Comparison of ENCODE assay signal across 25 cellular contexts in genomic region chr6:137998461-137999019, GRCh38.
A peak's percentile ranks its signal among the peaks of the same experiment; 100 is the strongest.
DNase-seq lines count a peak whose midpoint lies in the region; ATAC-seq, FAIRE-seq and TF ChIP-seq lines count a peak whose summit lies in the region.
"Had no signal": no experiment of that assay in that cellular context is flagged by ENCODE, and none has a peak within 500 bp of the region (broad histone marks: within the 10 kb centered on the region; RNA-seq: fewer than 3 reads in every experiment).

No MANE protein-coding gene starts in this region.

- H3K4me3 ChIP-seq in HepG2 (replicated peaks in 1 of 3; ENCODE audit: insufficient read depth in 1 of 3, low read depth in 2 of 3, low read length in 3 of 3) (no peak overlapping the region), right lobe of liver (no peak overlapping the region), SK-N-MC (peak overlapping the region; percentile 65)
- H3K4me3 ChIP-seq: BLaER1 had no signal

- POLR2A ChIA-PET in HepG2 (lab: Yijun Ruan, JAX): no interaction called here

- H3K9me3 ChIP-seq in HepG2 (ENCODE audit: low read length) (no peaks in the 10 kb centered on the region), right lobe of liver (no peaks in the 10 kb centered on the region), SK-N-MC (ENCODE audit: low read depth, low read length) (no peaks in the 10 kb centered on the region)

- TF ChIP-seq CTCF in HepG2 (CRISPR knock-in tag; IDR thresholded peaks at IDR 0.05) (no peak), right lobe of liver (IDR thresholded peaks at IDR 0.05) (no peak), endothelial cell (IDR thresholded peaks at IDR 0.05; ENCODE audit: unreplicated experiment) (no peak), progenitor cell of endocrine pancreas (IDR thresholded peaks at IDR 0.05; ENCODE audit: unreplicated experiment) (no peak), GM13977 (IDR thresholded peaks at IDR 0.05; ENCODE audit: extremely low read depth, insufficient read depth, missing control alignments) (no peak)

- H3K9ac ChIP-seq in HepG2 (ENCODE audit: insufficient read depth, low read depth, low read length): no peak overlapping the region
- H3K9ac ChIP-seq in SK-N-MC (ENCODE audit: insufficient read length): peak overlapping the region; percentile 43
- H3K9ac ChIP-seq: BLaER1 had no signal

- H3K79me2 ChIP-seq in HepG2 (ENCODE audit: insufficient read depth, low read length): no peaks in the 10 kb centered on the region

- in situ Hi-C loops in HepG2 (cut with HindIII; ENCODE audit: extremely low pct_ligation_motif_present, low pct_unique_long_range_greater_than_20kb) (no loop called here), GM13977 (cut with MboI; ENCODE audit: low pct_unique_long_range_greater_than_20kb, low sequenced_read_pairs, unreplicated experiment) (no loop called here)

- H3K4me2 ChIP-seq in HepG2 (ENCODE audit: low read depth, low read length): no peak overlapping the region
- H3K4me2 ChIP-seq: BLaER1 had no signal

- H2AFZ ChIP-seq in HepG2 (ENCODE audit: low read length): no peak overlapping the region

- no peak for FAIRE-seq in HepG2 (lab: Jason Lieb, UNC)
- FAIRE-seq: A204.1, G401.6, GM12892, GM19239 had no signal

- TF ChIP-seq EP300 in HepG2 (IDR thresholded peaks at IDR 0.05; ENCODE audit: low read depth in 2 of 2, low read length in 2 of 2): no peak
- TF ChIP-seq EP300 in HepG2 (CRISPR knock-in tag; IDR thresholded peaks at IDR 0.05; ENCODE audit: borderline replicate concordance): no peak

- DNase-seq in HepG2 (ENCODE audit: low spot score): no peak
- no peak for DNase-seq in right lobe of liver
- DNase-seq in SK-N-MC (ENCODE audit: low read depth, low spot score): peak; percentile 42
- no peak for DNase-seq in endothelial cell (ENCODE audit: low spot score)
- no peak for DNase-seq in progenitor cell of endocrine pancreas (ENCODE audit: low spot score, unreplicated experiment)
- DNase-seq in HCEC 1CT: no peak
- DNase-seq in NCI-H2029 (lab: John Stamatoyannopoulos, UW): no peak
- no peak for DNase-seq in GM13977 (ENCODE audit: low spot score)
- DNase-seq: Caco-2; CD4-positive, CD25-positive, alpha-beta regulatory T cell; CD8-positive, alpha-beta T cell; DMS153; DND-41; GOT3; H7; HFFc6 had no signal

- no peak overlapping the region for H3K27ac ChIP-seq in HepG2 (ENCODE audit: extremely low read length, insufficient read depth, low read length)
- H3K27ac ChIP-seq in right lobe of liver: no peak overlapping the region
- H3K27ac ChIP-seq in SK-N-MC: peak overlapping the region; percentile 81
- H3K27ac ChIP-seq: 22Rv1, BLaER1, C4-2B had no signal

- WGBS in HepG2 (ENCODE audit: low lambda C conversion rate): 44% methylated on average over 4 of the region's 4 CpGs
- WGBS in right lobe of liver (ENCODE audit: insufficient coverage, low coverage, low lambda C conversion rate, missing lambda C conversion rate): 60% methylated on average over 3 of the region's 4 CpGs

- CTCF ChIA-PET in HepG2 (lab: Yijun Ruan, JAX; ENCODE audit: low intra/inter-chr PET ratio, low total read pairs): no interaction called here

- H3K36me3 ChIP-seq in HepG2 (replicated peaks in 1 of 2; ENCODE audit: control insufficient read depth in 1 of 2, insufficient read depth in 2 of 2, low read length in 2 of 2) (no peaks in the 10 kb centered on the region), right lobe of liver (no peaks in the 10 kb centered on the region), SK-N-MC (ENCODE audit: insufficient read depth, low read length) (no peaks in the 10 kb centered on the region)
- H3K36me3 ChIP-seq: BLaER1 had no signal

- intact Hi-C loops in HepG2 (cut with micrococcal nuclease; ENCODE audit: unreplicated experiment): no loop called here
- intact Hi-C loops in right lobe of liver (cut with DNase I): no loop called here

- no TSS peak for BruUV-seq in HepG2 (replicated peaks; lab: Mats Ljungman, UMichigan)

- no peak for ATAC-seq in HepG2
- ATAC-seq in right lobe of liver: no peak
- ATAC-seq: CD8-positive, alpha-beta T cell; HCT116 had no signal

- H3K9me3 Mint-ChIP-seq in endothelial cell (ENCODE audit: unreplicated experiment) (no peaks in the 10 kb centered on the region), progenitor cell of endocrine pancreas (ENCODE audit: low read depth) (peaks cover 12% of the 10 kb centered on the region)

- H3K27ac Mint-ChIP-seq in endothelial cell (ENCODE audit: unreplicated experiment) (peak overlapping the region; percentile 67), progenitor cell of endocrine pancreas (peak overlapping the region; percentile 37)
- H3K27ac Mint-ChIP-seq: B cell; CD4-positive, CD25-positive, alpha-beta regulatory T cell; CD8-positive, alpha-beta T cell; HFFc6 had no signal

- TF ChIP-seq POLR2A in HepG2 (IDR thresholded peaks at IDR 0.05; ENCODE audit: insufficient read depth in 1 of 2, low read depth in 2 of 2, low read length in 2 of 2) (no peak), right lobe of liver (IDR thresholded peaks at IDR 0.05) (no peak)

- TF ChIP-seq RAD21 in HepG2 (CRISPR knock-in tag; IDR thresholded peaks at IDR 0.05): no peak

- H3K36me3 Mint-ChIP-seq in endothelial cell (ENCODE audit: low read depth, unreplicated experiment) (no peaks in the 10 kb centered on the region), progenitor cell of endocrine pancreas (ENCODE audit: insufficient read depth) (peaks cover 3% of the 10 kb centered on the region)
- H3K36me3 Mint-ChIP-seq: CD4-positive, CD25-positive, alpha-beta regulatory T cell; CD8-positive, alpha-beta T cell had no signal

- no peaks in the 10 kb centered on the region for H3K4me1 Mint-ChIP-seq in endothelial cell (ENCODE audit: unreplicated experiment)
- H3K4me1 Mint-ChIP-seq in progenitor cell of endocrine pancreas (ENCODE audit: low read depth): no peaks in the 10 kb centered on the region

- H4K20me1 ChIP-seq in HepG2 (ENCODE audit: insufficient read depth, low read length): no peaks in the 10 kb centered on the region
- H4K20me1 ChIP-seq: BLaER1 had no signal

- no peaks in the 10 kb centered on the region for H3K27me3 ChIP-seq in HepG2 (ENCODE audit: control insufficient read depth in 1 of 2, insufficient read depth in 2 of 2, low read length in 2 of 2)
- no peaks in the 10 kb centered on the region for H3K27me3 ChIP-seq in right lobe of liver
- H3K27me3 ChIP-seq: BLaER1 had no signal

- H3K4me1 ChIP-seq in HepG2 (ENCODE audit: insufficient read depth, low read length): 0 out of 2 replicates have a peak, but pooled peaks cover 6% of the 10 kb centered on the region
- H3K4me1 ChIP-seq in right lobe of liver: no peaks in the 10 kb centered on the region
- H3K4me1 ChIP-seq: BLaER1, Caco-2 had no signal

- peaks cover 2% of the 10 kb centered on the region for H3K27me3 Mint-ChIP-seq in endothelial cell (ENCODE audit: unreplicated experiment)
- H3K27me3 Mint-ChIP-seq in progenitor cell of endocrine pancreas: no peaks in the 10 kb centered on the region

- H3K4me3 Mint-ChIP-seq in endothelial cell (ENCODE audit: unreplicated experiment): peak overlapping the region; percentile 44
- H3K4me3 Mint-ChIP-seq in progenitor cell of endocrine pancreas (ENCODE audit: low read depth): no peak overlapping the region
- H3K4me3 Mint-ChIP-seq: B cell; CD4-positive, CD25-positive, alpha-beta regulatory T cell; CD8-positive, alpha-beta T cell; HFFc6 had no signal

TF ChIP-seq in HepG2, 621 proteins besides CTCF, POLR2A, EP300 and RAD21:
- TF ChIP-seq SIN3B (IDR thresholded peaks at IDR 0.05; ENCODE audit: low read length) (no peak), HNRNPK (IDR thresholded peaks at IDR 0.05; ENCODE audit: low read depth, low read length, poor library complexity, severe bottlenecking) (peak; percentile 90)
